8 cellular contexts compared by ENCODE assay signal in the genomic region with DNA sequence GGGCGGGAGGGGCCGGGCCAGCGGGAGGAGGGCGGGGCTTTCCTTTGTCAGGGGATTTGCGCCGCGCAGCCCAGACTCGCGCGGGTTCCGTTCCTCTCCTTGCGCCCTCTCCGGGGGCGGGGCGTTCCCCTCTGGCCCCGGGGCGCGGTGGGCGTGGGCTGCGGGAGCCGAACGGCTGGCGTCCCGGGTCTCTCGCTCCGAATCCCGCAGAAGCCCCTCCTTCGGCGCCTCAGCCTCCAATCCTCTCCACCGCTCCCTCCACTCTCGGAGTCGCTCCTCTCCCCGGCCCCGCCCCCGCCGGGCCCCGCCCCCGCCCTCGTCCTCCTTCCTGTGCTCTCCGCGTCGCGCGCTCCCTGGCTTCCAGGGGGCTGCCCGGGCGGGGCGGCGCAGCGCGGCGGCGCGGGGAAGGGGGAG.
A peak's percentile ranks its signal among the peaks of the same experiment; 100 is the strongest.
DNase-seq lines count a peak whose midpoint lies in the region; ATAC-seq, FAIRE-seq and TF ChIP-seq lines count a peak whose summit lies in the region.

No MANE protein-coding gene starts in this region.

- H4K91ac ChIP-seq in H1 (replicated peaks; ENCODE audit: insufficient read length, low read length) = no peak overlapping the region

- no peak overlapping the region for H3K56ac ChIP-seq in H1 (replicated peaks; ENCODE audit: insufficient read length, low read depth, low read length)

- H2BK120ac ChIP-seq in H1 (replicated peaks; ENCODE audit: low read depth, low read length) = no peak overlapping the region

- POLR2A ChIA-PET in CD4-positive, alpha-beta T cell (lab: Charles Lee) = interaction anchor here (2.8 kb wide), 1 partner anchor 14 kb away, joined by 13 read pairs; no protein-coding TSS in a partner anchor
- POLR2A ChIA-PET in H1 (lab: Charles Lee; ENCODE audit: partially characterized antibody) = interaction anchor here (1.0 to 1.8 kb wide), 4 partner anchors 10 to 418 kb away, joined by 3 to 7 read pairs (median 3); partner anchors contain the start of gene AKIRIN1

- H3K36me3 ChIP-seq in H1 (ENCODE audit: control insufficient read depth in 2 of 4, insufficient read depth in 4 of 4, low read length in 3 of 4) = peaks cover 2 to 11% (median 8%) of the 10 kb centered on the region in 4 experiments; a peak in 3 of 8 replicates

- H2BK5ac ChIP-seq in H1 (ENCODE audit: low read depth, low read length) = no peak overlapping the region

- H2BK15ac ChIP-seq in H1 (ENCODE audit: low read length) = no peak overlapping the region

- no peak overlapping the region for H3K4ac ChIP-seq in H1 (replicated peaks; ENCODE audit: insufficient read length, low read depth, low read length)

- H3K27me3 ChIP-seq in CD4-positive, alpha-beta T cell (ENCODE audit: control insufficient read depth, insufficient read depth, low read length) = no peaks in the 10 kb centered on the region
- no peaks in the 10 kb centered on the region for H3K27me3 ChIP-seq in H1 (replicated peaks in 1 of 4; ENCODE audit: control insufficient read depth in 3 of 4, extremely low read depth in 1 of 4, insufficient read depth in 3 of 4, low read length in 3 of 4)

- no peak overlapping the region for H3K27ac Mint-ChIP-seq in CD4-positive, alpha-beta T cell

- peaks cover 7% of the 10 kb centered on the region; the same call in 1 of the 2 replicates for H3K23me2 ChIP-seq in H1 (ENCODE audit: low read depth, low read length)

- CTCF ChIA-PET in CD4-positive, alpha-beta T cell (lab: Charles Lee) = interaction anchor here (0.8 to 1.6 kb wide), 3 partner anchors 9 to 24 kb away, joined by 3 to 4 read pairs (median 3); no protein-coding TSS in a partner anchor
- CTCF ChIA-PET in H1 (lab: Charles Lee; ENCODE audit: partially characterized antibody) = interaction anchor here (0.6 to 7.0 kb wide), 5 partner anchors 10 to 313 kb away, joined by 3 to 46 read pairs (median 3); no protein-coding TSS in a partner anchor

- H3K4me1 Mint-ChIP-seq in CD4-positive, alpha-beta T cell (ENCODE audit: low read depth) = peaks cover 66% of the 10 kb centered on the region

- peaks cover 0 to 18% (median 12%) of the 10 kb centered on the region in 4 experiments; a peak in 5 of 7 replicates for H3K4me1 ChIP-seq in H1 (replicated peaks in 1 of 4; ENCODE audit: control insufficient read depth in 3 of 4, insufficient read depth in 4 of 4, low read length in 3 of 4)

- H3K27ac ChIP-seq in CD4-positive, alpha-beta T cell (ENCODE audit: low read depth, low read length) = peak overlapping the region; percentile 21
- H3K27ac ChIP-seq in H1 (ENCODE audit: low read depth, low read length) = peak overlapping the region; percentile 73

- peaks cover 8 to 15% of the 10 kb centered on the region in 2 experiments for H4K20me1 ChIP-seq in H1 (replicated peaks in 1 of 2; ENCODE audit: control insufficient read depth in 1 of 2, insufficient read depth in 2 of 2, low read length in 2 of 2)

- no peaks in the 10 kb centered on the region for H3K9me3 ChIP-seq in CD4-positive, alpha-beta T cell (ENCODE audit: control insufficient read depth, low read length)
- no peaks in the 10 kb centered on the region for H3K9me3 ChIP-seq in H1 (ENCODE audit: insufficient read depth in 2 of 2, low read depth in 1 of 2, low read length in 1 of 2)

- H2AFZ ChIP-seq in H1 (ENCODE audit: low read length) = no peak overlapping the region

- H3K14ac ChIP-seq in H1 (ENCODE audit: insufficient read length) = no peak overlapping the region

- no peak for FAIRE-seq in H1 (lab: Jason Lieb, UNC)

- H3K27me3 Mint-ChIP-seq in CD4-positive, alpha-beta T cell = no peaks in the 10 kb centered on the region

- peaks cover 12% of the 10 kb centered on the region for H3K79me1 ChIP-seq in H1 (ENCODE audit: low read depth, low read length)

- peak overlapping the region; percentile 94; the same call in 1 of the 2 replicates for H4K8ac ChIP-seq in H1 (ENCODE audit: extremely low read depth, insufficient read depth, low read length)

- peak overlapping the region; percentile 74 to 97 (median 88) for H3K4me3 ChIP-seq in H1 (ENCODE audit: extremely low read depth in 1 of 4, insufficient read depth in 2 of 4, low read depth in 3 of 4, low read length in 4 of 4)

- H4K5ac ChIP-seq in H1 (ENCODE audit: insufficient read length, low read depth, low read length) = no peak overlapping the region

- no peak overlapping the region for H2BK12ac ChIP-seq in H1 (ENCODE audit: low read depth, low read length)

- TF ChIP-seq RAD21 in H1 (IDR thresholded peaks at IDR 0.05 in 1 of 2, conservative IDR thresholded peaks at IDR 0.05 in 1 of 2; ENCODE audit: low read depth in 2 of 2, low read length in 2 of 2) = no peak

- WGBS in H1 (ENCODE audit: extremely low coverage in 1 of 2, insufficient coverage in 1 of 2, insufficient read length in 1 of 2, insufficient replicate concordance in 2 of 2, low coverage in 1 of 2, low lambda C conversion rate in 2 of 2, missing lambda C conversion rate in 1 of 2), 2 experiments = no CpG with 5 or more reads among the region's 53 CpGs

- DNase-seq in CD4-positive, alpha-beta T cell = peak; percentile 61 to 83 (median 76)
- peak; percentile 95 for DNase-seq in HT1080 (ENCODE audit: low read depth)
- DNase-seq in NOMO-1 treated with DMSO at 0.1 percent for 48 hours (lab: John Stamatoyannopoulos, UW; ENCODE audit: unreplicated experiment) = peak; percentile 69
- peak; percentile 60 for DNase-seq in activated CD8-positive, alpha-beta memory T cell treated with anti-CD3 and anti-CD28 coated beads, Interleukin-2, amount 50 U/mL, for 1 hour (ENCODE audit: extremely low read depth)
- DNase-seq in H1 (ENCODE audit: low read depth in 1 of 2, low spot score in 2 of 2) = peak; percentile 80 to 93
- peak; percentile 97 for DNase-seq in mesenteric fat pad (ENCODE audit: low spot score)
- peak; percentile 58 for DNase-seq in stimulated activated CD8-positive, alpha-beta memory T cell treated with anti-CD3 and anti-CD28 coated beads, Interleukin-15, amount 100 ng/mL, for 1 hour (ENCODE audit: low read depth)

- TF ChIP-seq EP300 in H1 (IDR thresholded peaks at IDR 0.05; ENCODE audit: borderline replicate concordance in 1 of 2, low read depth in 2 of 2, low read length in 2 of 2) = 0 out of 3 replicates have a peak, but pooled peaks of 1 of the 2 experiments have one; percentile 17

- peak overlapping the region; percentile 81; the same call in 1 of the 2 replicates for H3K18ac ChIP-seq in H1 (ENCODE audit: extremely low read depth, low read length)

- peak overlapping the region; percentile 91 to 97; a peak in 3 of 4 replicates for H3K4me2 ChIP-seq in H1 (ENCODE audit: insufficient read depth in 1 of 2, low read depth in 2 of 2, low read length in 2 of 2)

- H2AK5ac ChIP-seq in H1 (ENCODE audit: low read depth, low read length) = no peak overlapping the region

- H3K9me3 Mint-ChIP-seq in CD4-positive, alpha-beta T cell = no peaks in the 10 kb centered on the region

- peaks cover 13% of the 10 kb centered on the region for H3K36me3 Mint-ChIP-seq in CD4-positive, alpha-beta T cell (ENCODE audit: low read depth)

- no peak; a peak in 1 of 3 replicates for TF ChIP-seq POLR2A in H1 (IDR thresholded peaks at IDR 0.05; ENCODE audit: control extremely low read depth in 1 of 2, low read depth in 2 of 2, low read length in 2 of 2)

- peaks cover 6 to 35% of the 10 kb centered on the region in 2 experiments for H3K79me2 ChIP-seq in H1 (ENCODE audit: control insufficient read depth in 1 of 2, insufficient read depth in 2 of 2, low read length in 2 of 2)

- TF ChIP-seq CTCF in CD4-positive, alpha-beta T cell (IDR thresholded peaks at IDR 0.05) = no peak
- no peak for TF ChIP-seq CTCF in H1 (IDR thresholded peaks at IDR 0.05; ENCODE audit: control extremely low read depth in 1 of 3, insufficient read depth in 1 of 3, low read depth in 1 of 3, low read length in 3 of 3)

- no peak overlapping the region for H3K23ac ChIP-seq in H1 (ENCODE audit: insufficient read length)

- peak; percentile 83 for ATAC-seq in CD4-positive, alpha-beta T cell (ENCODE audit: poor library complexity)
- ATAC-seq in GM21367 (IDR thresholded peaks at IDR 0.05; ENCODE audit: unreplicated experiment) = peak; percentile 53

- intact Hi-C loops in CD4-positive, alpha-beta T cell (cut with DNase I, micrococcal nuclease) = loop anchor here in 1 of 2 experiments (10.0 kb wide), 2 partner anchors 166 to 544 kb away; partner anchors contain the start of gene PABPC4

- no peak overlapping the region for H2BK20ac ChIP-seq in H1 (ENCODE audit: low read length)

- H3K9ac ChIP-seq in H1 (replicated peaks in 1 of 4; ENCODE audit: extremely low read depth in 1 of 4, low read depth in 3 of 4, low read length in 3 of 4) = peak overlapping the region in 3 of 4 experiments; percentile 80 to 81 (median 81); a peak in 6 of 7 replicates

- peak overlapping the region; percentile 77 for H3K4me3 Mint-ChIP-seq in CD4-positive, alpha-beta T cell

TF ChIP-seq in H1, 55 proteins besides CTCF, POLR2A, EP300 and RAD21:
- TF ChIP-seq TAF1 (IDR thresholded peaks at IDR 0.05; ENCODE audit: low read depth, low read length) (peak; percentile 3; the same call in 1 of the 2 replicates), SP2 (IDR thresholded peaks at IDR 0.05; ENCODE audit: low read length) (no peak), CBX8 (IDR thresholded peaks at IDR 0.05; ENCODE audit: borderline replicate concordance, low read depth, low read length) (no peak), HDAC2 (IDR thresholded peaks at IDR 0.05; ENCODE audit: borderline replicate concordance in 1 of 2, low read depth in 2 of 2, low read length in 2 of 2) (peak in 1 of 2 experiments; percentile 48; a peak in 1 of 4 replicates), TAF7 (optimal IDR thresholded peaks at IDR 0.05; ENCODE audit: borderline replicate concordance, low read depth, low read length) (peak; percentile 53), RBBP5 (IDR thresholded peaks at IDR 0.05; ENCODE audit: borderline replicate concordance, low read depth, low read length) (no peak)
TF ChIP-seq in H1: peak in this region for 3.

Comparison
In these comparisons a context has a peak if more than half of its experiments do, and no peak if none do; other contexts are left out.
1. Peak in every context shown above with its lines: DNase-seq, ATAC-seq, H3K4me3 ChIP-seq and H3K27ac ChIP-seq.